In the genomic region with DNA sequence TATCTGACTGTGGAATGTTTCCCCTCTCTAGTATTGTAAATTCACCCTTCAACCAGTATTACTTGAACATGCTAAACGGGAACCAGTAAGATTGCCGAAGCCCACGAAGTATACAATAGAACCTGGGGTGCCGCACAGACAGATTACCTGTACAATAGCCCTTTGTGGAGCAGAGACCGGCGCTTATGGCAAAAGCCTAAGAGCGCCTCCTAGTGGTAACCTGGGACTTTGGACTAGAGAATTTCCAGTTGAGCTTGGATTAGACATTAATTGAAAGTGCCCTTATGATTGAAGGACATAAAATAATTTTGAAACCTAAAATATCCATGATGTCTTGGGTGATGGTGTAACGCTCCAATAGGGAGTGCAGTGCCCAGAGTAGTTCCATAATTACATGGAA, we compare ENCODE assay signal across 9 cellular contexts. TPM values are rescaled to one million over a fixed set of nuclear protein-coding genes. Genes with fewer than 3 reads are reported as not detected.
DNase-seq lines count a peak whose midpoint lies in the region; ATAC-seq and TF ChIP-seq lines count a peak whose summit lies in the region.
"Had no signal": no experiment of that assay in that cellular context is flagged by ENCODE, and none has a peak within 500 bp of the region (broad histone marks: within the 10 kb centered on the region; RNA-seq: fewer than 3 reads in every experiment).

No MANE protein-coding gene starts in this region.

- no peak overlapping the region for H3K14ac ChIP-seq in trophoblast cell (ENCODE audit: low read length)

- H4K12ac ChIP-seq in trophoblast cell (ENCODE audit: low read depth, low read length), result no peak overlapping the region

- no peaks in the 10 kb centered on the region for H3K4me1 ChIP-seq in MM.1S (ENCODE audit: low read length)
- no peaks in the 10 kb centered on the region for H3K4me1 ChIP-seq in SJSA1 (replicated peaks)
- no peaks in the 10 kb centered on the region for H3K4me1 ChIP-seq in trophoblast cell (ENCODE audit: control insufficient read depth in 1 of 2, insufficient read depth in 2 of 2, low read length in 2 of 2)
- H3K4me1 ChIP-seq in uterus, result no peaks in the 10 kb centered on the region

- no peak overlapping the region for H3K27ac ChIP-seq in MM.1S (ENCODE audit: low read length)
- H3K27ac ChIP-seq in SJSA1, result no peak overlapping the region
- H3K27ac ChIP-seq in trophoblast cell (ENCODE audit: low read depth, low read length), result no peak overlapping the region
- no peak overlapping the region for H3K27ac ChIP-seq in uterus

- H3K4me2 ChIP-seq in MM.1S (ENCODE audit: low read depth, low read length), result peak overlapping the region; percentile 24; the same call in 1 of the 2 replicates
- no peak overlapping the region for H3K4me2 ChIP-seq in trophoblast cell (ENCODE audit: low read length)

- H3K9me3 ChIP-seq in MM.1S (replicated peaks; ENCODE audit: insufficient read depth, low read length) (no peaks in the 10 kb centered on the region), SJSA1 (replicated peaks) (no peaks in the 10 kb centered on the region), trophoblast cell (ENCODE audit: insufficient read depth, low read depth, low read length) (no peaks in the 10 kb centered on the region), uterus (no peaks in the 10 kb centered on the region)

- no peak for ATAC-seq in GM19463 (IDR thresholded peaks at IDR 0.05; ENCODE audit: unreplicated experiment)

- no peak overlapping the region for H3K23ac ChIP-seq in trophoblast cell (ENCODE audit: low read length)

- H3K27me3 ChIP-seq in MM.1S (replicated peaks; ENCODE audit: insufficient read depth, low read length), result no peaks in the 10 kb centered on the region
- no peaks in the 10 kb centered on the region for H3K27me3 ChIP-seq in SJSA1 (replicated peaks)
- no peaks in the 10 kb centered on the region for H3K27me3 ChIP-seq in trophoblast cell (ENCODE audit: insufficient read depth, low read length)
- no peaks in the 10 kb centered on the region for H3K27me3 ChIP-seq in uterus

- no peak overlapping the region for H2BK12ac ChIP-seq in trophoblast cell (ENCODE audit: low read length)

- intact Hi-C loops in uterus (cut with DNase I; ENCODE audit: low total_unique reads), result loop anchor here (10.0 kb wide), 1 partner anchor 190 kb away; the partner anchor contains the start of gene UBA1

- H4K20me1 ChIP-seq in MM.1S (ENCODE audit: insufficient read depth, low read length), result no peaks in the 10 kb centered on the region

- no peak overlapping the region for H3K9ac ChIP-seq in MM.1S (ENCODE audit: low read length)
- no peak overlapping the region for H3K9ac ChIP-seq in trophoblast cell (ENCODE audit: low read length)

- TF ChIP-seq CTCF in MM.1S (IDR thresholded peaks at IDR 0.05; ENCODE audit: low read length), result peak; percentile 70
- TF ChIP-seq CTCF in uterus (IDR thresholded peaks at IDR 0.05), result peak; percentile 55 to 79 (median 62)

- H3K79me2 ChIP-seq in MM.1S (ENCODE audit: low read length) (no peaks in the 10 kb centered on the region), trophoblast cell (ENCODE audit: control insufficient read depth, insufficient read depth, low read length, poor library complexity) (no peaks in the 10 kb centered on the region)

- H3K79me1 ChIP-seq in trophoblast cell (ENCODE audit: low read length), result no peaks in the 10 kb centered on the region

- no peak overlapping the region for H3K4ac ChIP-seq in trophoblast cell (ENCODE audit: low read depth, low read length)

- no peak overlapping the region for H4K8ac ChIP-seq in trophoblast cell (ENCODE audit: low read depth, low read length)

- H2AFZ ChIP-seq in MM.1S (ENCODE audit: low read length) (no peak overlapping the region), trophoblast cell (ENCODE audit: insufficient read depth, low read length, poor library complexity) (no peak overlapping the region)

- no peak overlapping the region for H2BK120ac ChIP-seq in trophoblast cell (ENCODE audit: insufficient read depth, low read length, poor library complexity)

- peak; percentile 40 for DNase-seq in EL
- DNase-seq in MM.1S, result peak; percentile 69
- peak; percentile 2 to 37 for DNase-seq in SJSA1 (ENCODE audit: low read depth in 1 of 2, low spot score in 2 of 2)
- peak; percentile 60 for DNase-seq in activated gamma-delta T cell treated with anti-CD3 and anti-CD28 coated beads, Interleukin-2, amount 50 U/mL, for 16 hours (ENCODE audit: low read depth)
- DNase-seq in glomerular endothelial cell (ENCODE audit: extremely low read depth, low read depth, low spot score), result peak; percentile 58
- peak; percentile 43 to 83 for DNase-seq in trophoblast cell
- peak; percentile 46 to 69 for DNase-seq in uterus

- no peak overlapping the region for H3K4me3 ChIP-seq in MM.1S (ENCODE audit: low read length)
- no peak overlapping the region for H3K4me3 ChIP-seq in SJSA1
- no peak overlapping the region for H3K4me3 ChIP-seq in trophoblast cell (ENCODE audit: low read depth, low read length)
- no peak overlapping the region for H3K4me3 ChIP-seq in uterus

- no CpG with 5 or more reads among the region's 8 CpGs for WGBS in trophoblast cell (ENCODE audit: extremely low coverage, insufficient coverage, insufficient read length)

- no peaks in the 10 kb centered on the region for H3K9me2 ChIP-seq in MM.1S (replicated peaks; ENCODE audit: insufficient read depth, low read length)

- H2BK5ac ChIP-seq in trophoblast cell (ENCODE audit: low read depth, low read length, poor library complexity), result no peak overlapping the region

- no peak for TF ChIP-seq POLR2A in uterus (IDR thresholded peaks at IDR 0.05)

- no peak overlapping the region for H4K91ac ChIP-seq in trophoblast cell (ENCODE audit: low read depth, low read length)

- no peak overlapping the region for H3K18ac ChIP-seq in trophoblast cell (ENCODE audit: low read length)

- H3F3A ChIP-seq in MM.1S (ENCODE audit: insufficient read depth, low read length), result no peaks in the 10 kb centered on the region

- H3K36me3 ChIP-seq in MM.1S (replicated peaks; ENCODE audit: insufficient read depth, low read length), result no peaks in the 10 kb centered on the region
- H3K36me3 ChIP-seq in SJSA1, result no peaks in the 10 kb centered on the region
- no peaks in the 10 kb centered on the region for H3K36me3 ChIP-seq in trophoblast cell (ENCODE audit: control insufficient read depth in 1 of 2, insufficient read depth in 2 of 2, low read length in 2 of 2)
- no peaks in the 10 kb centered on the region for H3K36me3 ChIP-seq in uterus

- H2AK5ac ChIP-seq in trophoblast cell (ENCODE audit: low read length), result no peak overlapping the region

RNA-seq across cellular contexts. Expression of gene ZNF157, which starts 14.1 kb away (rescaled TPM):
- not detected in 2 replicates for total RNA-seq in SJSA1 (2014; rRNA removed; shearing (Covaris generic))
- total RNA-seq in glomerular endothelial cell (not detected in 2 replicates), uterus (1 to 10 TPM in 1 of 4 donors, under 1 TPM in 1, not detected in 2; 0.55 to 2.4 TPM)
- polyA plus RNA-seq in trophoblast cell (2013), result 0.07 and 0.11 TPM in 2 replicates
- polyA plus RNA-seq: adipose tissue had no signal
